2 cellular contexts compared by ENCODE assay signal in the genomic region with DNA sequence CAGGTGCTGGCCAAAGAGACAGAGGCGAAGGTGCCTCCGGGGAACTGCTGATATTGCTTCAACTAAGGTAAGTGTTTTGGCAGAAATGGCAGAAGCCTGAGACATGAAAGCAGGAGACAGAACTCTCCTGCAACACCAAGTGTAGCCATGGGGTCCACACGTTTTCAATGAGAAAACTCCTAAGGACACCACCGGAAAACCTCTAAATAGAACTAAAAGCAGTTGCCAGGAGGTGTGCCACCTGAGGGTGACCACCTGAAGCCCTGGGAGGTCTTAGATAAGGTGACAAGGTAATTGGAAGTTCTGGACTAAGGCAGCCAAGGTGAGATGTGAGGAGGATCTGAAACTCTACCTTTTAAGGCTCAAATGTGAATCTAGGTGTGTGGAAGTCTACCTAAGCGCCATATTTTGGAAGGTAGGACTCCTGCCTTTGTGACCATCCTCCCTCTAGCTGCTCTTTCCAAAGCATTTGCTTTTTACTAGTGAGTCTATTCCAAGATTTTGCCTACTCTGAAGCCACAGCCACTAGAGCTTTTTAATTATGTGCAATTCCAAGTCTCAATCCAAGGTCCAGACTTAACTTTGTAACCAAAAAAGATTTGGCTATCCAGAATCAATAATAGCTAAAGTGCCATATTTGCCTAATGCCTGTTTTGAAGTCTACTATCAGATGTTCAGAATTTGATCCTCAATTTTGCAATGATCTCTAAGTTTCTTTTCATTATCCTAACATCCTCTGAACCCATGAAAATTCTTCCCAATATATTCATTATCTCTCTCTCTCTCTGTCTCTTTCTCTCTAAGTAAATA.
A peak's percentile ranks its signal among the peaks of the same experiment; 100 is the strongest.
TF ChIP-seq lines count a peak whose summit lies in the region.

No MANE protein-coding gene starts in this region.

TF ChIP-seq in liver, 16 proteins besides CTCF, POLR2A, EP300 and RAD21:
- TF ChIP-seq GABPA (IDR thresholded peaks at IDR 0.05 in 1 of 2, conservative IDR thresholded peaks at IDR 0.05 in 1 of 2) = no peak
- peak; percentile 69 to 70 for TF ChIP-seq HNF4A (conservative IDR thresholded peaks at IDR 0.05)
- TF ChIP-seq FOXA2 (IDR thresholded peaks at IDR 0.05) = no peak
- no peak for TF ChIP-seq YY1 (IDR thresholded peaks at IDR 0.05)
- no peak for TF ChIP-seq FOXA1 (IDR thresholded peaks at IDR 0.05)
- no peak for TF ChIP-seq NR2F2 (IDR thresholded peaks at IDR 0.05)
- TF ChIP-seq, protein P1, sequence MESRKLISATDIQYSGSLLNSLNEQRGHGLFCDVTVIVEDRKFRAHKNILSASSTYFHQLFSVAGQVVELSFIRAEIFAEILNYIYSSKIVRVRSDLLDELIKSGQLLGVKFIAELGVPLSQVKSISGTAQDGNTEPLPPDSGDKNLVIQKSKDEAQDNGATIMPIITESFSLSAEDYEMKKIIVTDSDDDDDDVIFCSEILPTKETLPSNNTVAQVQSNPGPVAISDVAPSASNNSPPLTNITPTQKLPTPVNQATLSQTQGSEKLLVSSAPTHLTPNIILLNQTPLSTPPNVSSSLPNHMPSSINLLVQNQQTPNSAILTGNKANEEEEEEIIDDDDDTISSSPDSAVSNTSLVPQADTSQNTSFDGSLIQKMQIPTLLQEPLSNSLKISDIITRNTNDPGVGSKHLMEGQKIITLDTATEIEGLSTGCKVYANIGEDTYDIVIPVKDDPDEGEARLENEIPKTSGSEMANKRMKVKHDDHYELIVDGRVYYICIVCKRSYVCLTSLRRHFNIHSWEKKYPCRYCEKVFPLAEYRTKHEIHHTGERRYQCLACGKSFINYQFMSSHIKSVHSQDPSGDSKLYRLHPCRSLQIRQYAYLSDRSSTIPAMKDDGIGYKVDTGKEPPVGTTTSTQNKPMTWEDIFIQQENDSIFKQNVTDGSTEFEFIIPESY (IDR thresholded peaks at IDR 0.05) = no peak
- no peak for TF ChIP-seq MAX (IDR thresholded peaks at IDR 0.05)
- TF ChIP-seq JUND (IDR thresholded peaks at IDR 0.05) = no peak
- TF ChIP-seq SP1 (IDR thresholded peaks at IDR 0.05) = peak; percentile 39
- TF ChIP-seq EGR1 (IDR thresholded peaks at IDR 0.05; ENCODE audit: low read depth in 2 of 2) = no peak
- TF ChIP-seq HNF4G (IDR thresholded peaks at IDR 0.05) = peak; percentile 41
- TF ChIP-seq, protein P2, sequence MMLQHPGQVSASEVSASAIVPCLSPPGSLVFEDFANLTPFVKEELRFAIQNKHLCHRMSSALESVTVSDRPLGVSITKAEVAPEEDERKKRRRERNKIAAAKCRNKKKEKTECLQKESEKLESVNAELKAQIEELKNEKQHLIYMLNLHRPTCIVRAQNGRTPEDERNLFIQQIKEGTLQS (IDR thresholded peaks at IDR 0.05) = no peak
- peak; percentile 42 for TF ChIP-seq REST (IDR thresholded peaks at IDR 0.05)
- TF ChIP-seq RXRA (IDR thresholded peaks at IDR 0.05) = peak in 1 of 2 donors; percentile 11
- no peak for TF ChIP-seq TAF1 (conservative IDR thresholded peaks at IDR 0.05)

TF ChIP-seq in HepG2, 621 proteins besides CTCF, POLR2A, EP300 and RAD21:
- TF ChIP-seq NCOA1 (CRISPR knock-in tag; IDR thresholded peaks at IDR 0.05) = no peak
- no peak for TF ChIP-seq ZNF572 (CRISPR knock-in tag; IDR thresholded peaks at IDR 0.05)
- TF ChIP-seq ZNF790 (CRISPR knock-in tag; IDR thresholded peaks at IDR 0.05; ENCODE audit: borderline replicate concordance) = no peak
- TF ChIP-seq PCBP2 (optimal IDR thresholded peaks at IDR 0.05; ENCODE audit: low read depth, low read length, poor library complexity, severe bottlenecking) = no peak
- no peak for TF ChIP-seq PLSCR1 (CRISPR knock-in tag; IDR thresholded peaks at IDR 0.05; ENCODE audit: borderline replicate concordance)
- TF ChIP-seq BHLHE40 (IDR thresholded peaks at IDR 0.05; ENCODE audit: low read length) = no peak
- no peak for TF ChIP-seq EZH2 (conservative IDR thresholded peaks at IDR 0.05; ENCODE audit: low read depth, low read length)
- TF ChIP-seq TOPORS (CRISPR knock-in tag; IDR thresholded peaks at IDR 0.05) = no peak
- no peak for TF ChIP-seq TAF15 (IDR thresholded peaks at IDR 0.05; ENCODE audit: low read depth, low read length, poor library complexity, severe bottlenecking)
TF ChIP-seq in HepG2: peak in this region for 0.
